24 cellular contexts compared by ENCODE assay signal in the genomic region with DNA sequence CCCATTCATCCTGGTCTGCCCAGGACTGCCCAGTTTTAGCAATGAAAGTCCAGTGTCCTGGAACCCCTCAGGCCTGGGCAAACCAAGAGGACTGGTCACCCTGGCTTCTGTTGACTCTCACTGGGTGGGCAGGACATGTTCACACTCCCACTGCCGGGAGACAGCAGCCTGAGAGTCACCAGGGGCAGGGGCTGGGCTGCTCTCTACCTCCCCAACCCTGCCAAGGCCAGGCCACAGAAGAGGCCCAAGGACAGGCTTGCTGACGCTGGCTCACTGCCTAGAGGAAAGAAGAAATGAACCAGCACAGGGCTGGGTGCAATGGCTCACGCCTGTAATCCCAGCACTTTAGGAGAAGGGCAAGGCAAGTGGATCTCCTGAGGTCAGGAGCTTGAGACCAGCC. TPM values are rescaled to one million over a fixed set of nuclear protein-coding genes. Genes with fewer than 3 reads are reported as not detected.
"Had no signal": no experiment of that assay in that cellular context is flagged by ENCODE, and none has a peak within 500 bp of the region (broad histone marks: within the 10 kb centered on the region; RNA-seq: fewer than 3 reads in every experiment).

No MANE protein-coding gene starts in this region.

- H3K4me3 ChIP-seq: SJCRH30 had no signal

- ATAC-seq: activated CD4-positive, CD25-positive, alpha-beta regulatory T cell treated with anti-CD3 and anti-CD28 coated beads, Interleukin-2, amount 50 U/mL, for 24 hours; activated CD8-positive, alpha-beta T cell treated with anti-CD3 and anti-CD28 coated beads, Interleukin-2, amount 10 ng/mL, durations not matched to agents 7 days and 5 days; Right ventricle myocardium inferior; SK-N-SH treated with all-trans-retinoic acid at 6 μM for 48 hours had no signal

- H3K27ac ChIP-seq: SJCRH30 had no signal

- H3K4me1 ChIP-seq: SJCRH30 had no signal

- H3K36me3 ChIP-seq: SJCRH30 had no signal

- H3K9me3 ChIP-seq: SJCRH30 had no signal

- DNase-seq: activated CD4-positive, alpha-beta T cell treated with anti-CD3 and anti-CD28 coated beads for 4 hours; activated CD8-positive, alpha-beta memory T cell treated with anti-CD3 and anti-CD28 coated beads, Interleukin-2, amount 50 U/mL, for 48 hours; activated CD8-positive, alpha-beta T cell treated with anti-CD3 and anti-CD28 coated beads, Interleukin-2, amount 10 ng/mL, durations not matched to agents 7 days and 5 days; activated naive CD4-positive, alpha-beta T cell; activated naive CD8-positive, alpha-beta T cell treated with anti-CD3 and anti-CD28 coated beads for 36 hours; activated T-cell treated with anti-CD3 and anti-CD28 coated beads, Interleukin-2, amount 50 U/mL, for 1 hour; anterior cingulate cortex; Kasumi-1; KBM-7; NCI-H1048; NCI-H1694 treated with DMSO at 0.1 percent for 48 hours; NCI-H2029 treated with DMSO at 0.1 percent for 48 hours; NCI-H345; NCI-H510A; NCI-H526 treated with DMSO at 0.1 percent for 48 hours; SJCRH30; SW 1271 had no signal

RNA-seq across cellular contexts. Expression of gene C20orf203, which starts 36.9 kb away (rescaled TPM):
- total RNA-seq: IMR-90; M059J; Right ventricle myocardium inferior; RPMI7951; SJCRH30; T-helper 1 cell treated with Interleukin-12 subunit alpha and Interleukin-12 subunit beta and Interleukin-4 antibody, amounts not matched to agents 30 ng/mL and 1 ng/mL, for 36 hours had no signal
